Comparison of ENCODE assay signal across 8 cellular contexts in the genomic region with DNA sequence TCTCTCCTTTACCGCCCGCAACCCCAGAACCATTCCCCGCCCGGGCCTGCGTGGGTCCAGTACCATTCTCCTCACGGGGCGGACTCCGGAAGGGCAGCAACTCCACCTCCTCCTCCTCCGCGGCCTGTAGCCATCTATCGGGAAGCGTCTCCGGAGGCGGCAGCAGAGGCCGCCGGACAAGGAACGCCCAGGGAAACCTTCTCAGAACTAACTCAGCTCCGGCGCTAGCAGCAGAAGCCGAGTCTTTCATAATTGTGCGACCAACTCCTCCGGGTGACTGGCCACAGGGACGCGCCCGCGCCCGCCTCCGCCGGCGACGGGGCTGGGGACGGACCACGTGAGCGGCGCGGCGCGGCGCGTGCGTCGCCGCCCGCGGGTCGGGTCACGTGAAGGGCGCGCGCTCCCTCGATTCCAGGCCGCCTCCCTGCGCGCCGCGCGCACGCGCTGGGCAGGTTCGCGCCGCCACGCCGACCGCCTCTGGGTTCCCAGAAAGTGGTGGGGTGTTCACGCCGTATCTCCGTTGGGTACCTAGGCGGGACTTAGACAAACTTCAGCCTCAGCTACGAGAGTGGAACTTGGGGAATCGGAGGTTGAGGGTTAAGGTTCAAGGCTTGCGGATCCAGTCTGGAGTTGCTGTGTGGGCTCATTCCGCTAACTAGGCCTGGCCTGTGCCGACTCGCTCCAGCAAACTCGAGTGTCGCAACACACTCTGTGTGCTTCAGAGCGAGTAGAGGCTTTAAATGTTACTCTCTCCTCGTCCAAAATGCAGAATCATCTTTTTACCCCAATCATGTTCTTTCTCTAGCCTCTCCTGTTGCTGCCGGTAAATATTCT. TPM values are rescaled to one million over a fixed set of nuclear protein-coding genes. Genes with fewer than 3 reads are reported as not detected.
DNase-seq lines count a peak whose midpoint lies in the region; ATAC-seq, FAIRE-seq and TF ChIP-seq lines count a peak whose summit lies in the region.

A gene with protein sequence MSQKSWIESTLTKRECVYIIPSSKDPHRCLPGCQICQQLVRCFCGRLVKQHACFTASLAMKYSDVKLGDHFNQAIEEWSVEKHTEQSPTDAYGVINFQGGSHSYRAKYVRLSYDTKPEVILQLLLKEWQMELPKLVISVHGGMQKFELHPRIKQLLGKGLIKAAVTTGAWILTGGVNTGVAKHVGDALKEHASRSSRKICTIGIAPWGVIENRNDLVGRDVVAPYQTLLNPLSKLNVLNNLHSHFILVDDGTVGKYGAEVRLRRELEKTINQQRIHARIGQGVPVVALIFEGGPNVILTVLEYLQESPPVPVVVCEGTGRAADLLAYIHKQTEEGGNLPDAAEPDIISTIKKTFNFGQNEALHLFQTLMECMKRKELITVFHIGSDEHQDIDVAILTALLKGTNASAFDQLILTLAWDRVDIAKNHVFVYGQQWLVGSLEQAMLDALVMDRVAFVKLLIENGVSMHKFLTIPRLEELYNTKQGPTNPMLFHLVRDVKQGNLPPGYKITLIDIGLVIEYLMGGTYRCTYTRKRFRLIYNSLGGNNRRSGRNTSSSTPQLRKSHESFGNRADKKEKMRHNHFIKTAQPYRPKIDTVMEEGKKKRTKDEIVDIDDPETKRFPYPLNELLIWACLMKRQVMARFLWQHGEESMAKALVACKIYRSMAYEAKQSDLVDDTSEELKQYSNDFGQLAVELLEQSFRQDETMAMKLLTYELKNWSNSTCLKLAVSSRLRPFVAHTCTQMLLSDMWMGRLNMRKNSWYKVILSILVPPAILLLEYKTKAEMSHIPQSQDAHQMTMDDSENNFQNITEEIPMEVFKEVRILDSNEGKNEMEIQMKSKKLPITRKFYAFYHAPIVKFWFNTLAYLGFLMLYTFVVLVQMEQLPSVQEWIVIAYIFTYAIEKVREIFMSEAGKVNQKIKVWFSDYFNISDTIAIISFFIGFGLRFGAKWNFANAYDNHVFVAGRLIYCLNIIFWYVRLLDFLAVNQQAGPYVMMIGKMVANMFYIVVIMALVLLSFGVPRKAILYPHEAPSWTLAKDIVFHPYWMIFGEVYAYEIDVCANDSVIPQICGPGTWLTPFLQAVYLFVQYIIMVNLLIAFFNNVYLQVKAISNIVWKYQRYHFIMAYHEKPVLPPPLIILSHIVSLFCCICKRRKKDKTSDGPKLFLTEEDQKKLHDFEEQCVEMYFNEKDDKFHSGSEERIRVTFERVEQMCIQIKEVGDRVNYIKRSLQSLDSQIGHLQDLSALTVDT (N-terminal part only) (minus strand): TSS at position 330 of the 834 bp plus-strand sequence. CDS start 264 bp downstream, at position 66.

- ATAC-seq in GM18867 (IDR thresholded peaks at IDR 0.05; ENCODE audit: unreplicated experiment) = peak; percentile 87
- peak; percentile 73 for ATAC-seq in HG03103 (IDR thresholded peaks at IDR 0.05; ENCODE audit: low read depth, unreplicated experiment)
- peak; percentile 75 for ATAC-seq in WTC11

- H3K36me3 Mint-ChIP-seq in WTC11 (peaks cover 10% of the 10 kb centered on the region), immature natural killer cell (peaks cover 0 to 3% (median 0%) of the 10 kb centered on the region in 3 donors)

- peak in 2 of 3 donors; percentile 20 to 79 for TF ChIP-seq POLR2A in spleen (IDR thresholded peaks at IDR 0.05)

- CTCF ChIA-PET in WTC11 (lab: Charles Lee) = interaction anchor here (1.5 kb wide), 1 partner anchor 10 kb away, joined by 4 read pairs; no protein-coding TSS in a partner anchor

- H3K27me3 ChIP-seq in ACC112 (ENCODE audit: insufficient read depth, low read length) (no peaks in the 10 kb centered on the region), bronchial epithelial cell (ENCODE audit: control insufficient read depth, insufficient read depth, low read length) (no peaks in the 10 kb centered on the region), spleen (replicated peaks in 1 of 7) (no peaks in the 10 kb centered on the region)

- H3K27ac ChIP-seq in ACC112 (ENCODE audit: low read depth, low read length) (peak within 1 kb of the TSS; percentile 80), spleen (peak within 1 kb of the TSS; percentile 88 to 98 (median 95))

- peak within 1 kb of the TSS; percentile 91 for H2AFZ ChIP-seq in ACC112 (ENCODE audit: low read length, unreplicated experiment)

- H3K9me3 Mint-ChIP-seq in WTC11 (no peaks in the 10 kb centered on the region), immature natural killer cell (no peaks in the 10 kb centered on the region)

- TF ChIP-seq CTCF in WTC11 (IDR thresholded peaks at IDR 0.05) (no peak), bronchial epithelial cell (IDR thresholded peaks at IDR 0.05; ENCODE audit: insufficient read depth, low read length, severe bottlenecking) (no peak), spleen (IDR thresholded peaks at IDR 0.05 in 8 of 11, conservative IDR thresholded peaks at IDR 0.05 in 3 of 11) (peak in 1 of 11 experiments; percentile 20)

- no peak for FAIRE-seq in bronchial epithelial cell (lab: Jason Lieb, UNC)

- H3K4me3 Mint-ChIP-seq in WTC11 (peak within 1 kb of the TSS; percentile 97), immature natural killer cell (peak within 1 kb of the TSS; percentile 96 to 100 (median 99))

- peak; percentile 75 for DNase-seq in NCI-H2227 treated with DMSO at 0.1 percent for 48 hours (lab: John Stamatoyannopoulos, UW)
- peak; percentile 80 for DNase-seq in WTC11 (ENCODE audit: low spot score)
- peak; percentile 86 for DNase-seq in bronchial epithelial cell (ENCODE audit: low read depth)
- peak; percentile 90 to 92 (median 91) for DNase-seq in immature natural killer cell
- peak; percentile 97 for DNase-seq in spleen

- peaks cover 27% of the 10 kb centered on the region for H3K4me1 Mint-ChIP-seq in WTC11
- H3K4me1 Mint-ChIP-seq in immature natural killer cell = peaks cover 47 to 57% of the 10 kb centered on the region in 2 donors

- H3K27me3 Mint-ChIP-seq in WTC11 (ENCODE audit: low read depth) = no peaks in the 10 kb centered on the region
- peaks cover 10 to 15% (median 12%) of the 10 kb centered on the region in 3 donors for H3K27me3 Mint-ChIP-seq in immature natural killer cell (ENCODE audit: low read depth in 3 of 3)

- POLR2A ChIA-PET in WTC11 (lab: Charles Lee) = interaction anchor here (0.6 kb wide), 1 partner anchor 154 kb away, joined by 4 read pairs; no protein-coding TSS in a partner anchor

- peak within 1 kb of the TSS; percentile 96 for H3K27ac Mint-ChIP-seq in WTC11
- H3K27ac Mint-ChIP-seq in immature natural killer cell = peak within 1 kb of the TSS; percentile 92 to 99 (median 96)

- peak within 1 kb of the TSS; percentile 99 for H3K4me3 ChIP-seq in ACC112 (ENCODE audit: low read depth, low read length)
- peak within 1 kb of the TSS; percentile 62 for H3K4me3 ChIP-seq in bronchial epithelial cell (ENCODE audit: low read depth, low read length)
- H3K4me3 ChIP-seq in spleen = peak within 1 kb of the TSS; percentile 83 to 94 (median 88)

- H3K4me1 ChIP-seq in ACC112 (ENCODE audit: control insufficient read depth, insufficient read depth, low read length, unreplicated experiment) = peaks cover 24% of the 10 kb centered on the region
- peaks cover 19 to 57% (median 46%) of the 10 kb centered on the region in 6 donors for H3K4me1 ChIP-seq in spleen

- H3K36me3 ChIP-seq in ACC112 (ENCODE audit: insufficient read depth, low read length) (no peaks in the 10 kb centered on the region), bronchial epithelial cell (ENCODE audit: control insufficient read depth, insufficient read depth, low read length) (peaks cover 3% of the 10 kb centered on the region), spleen (peaks cover 0 to 12% (median 0%) of the 10 kb centered on the region in 6 donors)

- WGBS in spleen, 5 donors = 0 to 1% (median 0%) methylated on average over 14 to 80 of the region's 80 CpGs

- H3K9me3 ChIP-seq in spleen = no peaks in the 10 kb centered on the region

- H3K79me2 ChIP-seq in ACC112 (ENCODE audit: control insufficient read depth, insufficient read depth, low read length, unreplicated experiment) = peaks cover 52% of the 10 kb centered on the region

- intact Hi-C loops in spleen (cut with DNase I; ENCODE audit: low total_unique reads) = loop anchor here (10.0 kb wide), 1 partner anchor 218 kb away; the partner anchor contains the start of gene AP4E1

TF ChIP-seq in WTC11, 78 proteins besides CTCF, POLR2A, EP300 and RAD21 (continues in another document):
- TF ChIP-seq TEAD4 (CRISPR knock-in tag; IDR thresholded peaks at IDR 0.05) (peak; percentile 53; the same call in 1 of the 2 replicates), ZNF232 (CRISPR knock-in tag; IDR thresholded peaks at IDR 0.05) (peak; percentile 33; the same call in 1 of the 2 replicates), USF2 (CRISPR knock-in tag; IDR thresholded peaks at IDR 0.05) (peak; percentile 99), SP1 (CRISPR knock-in tag; conservative IDR thresholded peaks at IDR 0.05) (peak; percentile 76), TP53 (CRISPR knock-in tag; IDR thresholded peaks at IDR 0.05) (peak; percentile 85; the same call in 1 of the 2 replicates)
- TF ChIP-seq, protein P1, sequence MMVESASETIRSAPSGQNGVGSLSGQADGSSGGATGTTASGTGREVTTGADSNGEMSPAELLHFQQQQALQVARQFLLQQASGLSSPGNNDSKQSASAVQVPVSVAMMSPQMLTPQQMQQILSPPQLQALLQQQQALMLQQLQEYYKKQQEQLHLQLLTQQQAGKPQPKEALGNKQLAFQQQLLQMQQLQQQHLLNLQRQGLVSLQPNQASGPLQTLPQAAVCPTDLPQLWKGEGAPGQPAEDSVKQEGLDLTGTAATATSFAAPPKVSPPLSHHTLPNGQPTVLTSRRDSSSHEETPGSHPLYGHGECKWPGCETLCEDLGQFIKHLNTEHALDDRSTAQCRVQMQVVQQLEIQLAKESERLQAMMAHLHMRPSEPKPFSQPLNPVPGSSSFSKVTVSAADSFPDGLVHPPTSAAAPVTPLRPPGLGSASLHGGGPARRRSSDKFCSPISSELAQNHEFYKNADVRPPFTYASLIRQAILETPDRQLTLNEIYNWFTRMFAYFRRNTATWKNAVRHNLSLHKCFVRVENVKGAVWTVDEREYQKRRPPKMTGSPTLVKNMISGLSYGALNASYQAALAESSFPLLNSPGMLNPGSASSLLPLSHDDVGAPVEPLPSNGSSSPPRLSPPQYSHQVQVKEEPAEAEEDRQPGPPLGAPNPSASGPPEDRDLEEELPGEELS (CRISPR knock-in tag; IDR thresholded peaks at IDR 0.05) = peak; percentile 98

RNA-seq across cellular contexts. Expression of the gene that starts here (rescaled TPM):
- total RNA-seq in WTC11 (2021) = 24.0 to 28.1 TPM (median 26.2 TPM) in 3 replicates
- 35.2 and 59.2 TPM in 2 replicates for total RNA-seq in bronchial epithelial cell
- 10 to 100 TPM; 12.0 to 17.8 (median 12.1) TPM for polyA plus RNA-seq in immature natural killer cell
- total RNA-seq in spleen = 100 to 1,000 TPM in 1 of 7 donors, 10 to 100 TPM in 6; 36.9 to 101 (median 48.6) TPM
- polyA plus RNA-seq in spleen = 1 to 10 TPM; 6.4 to 9.7 (median 7.5) TPM

Comparison
In these comparisons a context has a peak if more than half of its experiments do, and no peak if none do; other contexts are left out.
1. Peak in every context shown above with its lines: DNase-seq, ATAC-seq, H3K4me3 ChIP-seq and H3K27ac ChIP-seq.